Comparison of ENCODE assay signal across 8 cellular contexts in genomic region chr11:63866211-63866610, GRCh38. TPM values are rescaled to one million over a fixed set of nuclear protein-coding genes. Genes with fewer than 3 reads are reported as not detected.
DNase-seq lines count a peak whose midpoint lies in the region; ATAC-seq and TF ChIP-seq lines count a peak whose summit lies in the region.

No MANE protein-coding gene starts in this region.

- peaks cover 43% of the 10 kb centered on the region for H3K4me1 Mint-ChIP-seq in MCF 10A (ENCODE audit: insufficient read depth, unreplicated experiment)

- CTCF ChIA-PET in MCF 10A (lab: Yijun Ruan, JAX) = interaction anchor here (1.4 to 1.9 kb wide), 3 partner anchors 15 to 80 kb away, joined by 5 to 13 read pairs (median 7); no protein-coding TSS in a partner anchor

- intact Hi-C loops in MCF 10A (cut with micrococcal nuclease) = no loop called here

- H3K27me3 Mint-ChIP-seq in MCF 10A (ENCODE audit: insufficient read depth, unreplicated experiment) = no peaks in the 10 kb centered on the region

- POLR2A ChIA-PET in MCF 10A (lab: Yijun Ruan, JAX) = interaction anchor here (0.6 to 2.8 kb wide), 4 partner anchors 14 to 59 kb away, joined by 3 to 10 read pairs (median 4); no protein-coding TSS in a partner anchor

- ATAC-seq in GM18868 (IDR thresholded peaks at IDR 0.05; ENCODE audit: unreplicated experiment) (peak; percentile 81), HG03442 (IDR thresholded peaks at IDR 0.05; ENCODE audit: unreplicated experiment) (peak; percentile 74)

- no peak for TF ChIP-seq CTCF in MCF 10A (IDR thresholded peaks at IDR 0.05; ENCODE audit: unreplicated experiment)

- in situ Hi-C loops in G401 (cut with HindIII; ENCODE audit: low sequenced_read_pairs) = no loop called here

- DNase-seq in activated CD4-positive, CD25-positive, alpha-beta regulatory T cell (lab: John Stamatoyannopoulos, UW) = peak; percentile 30 to 45 (median 37)
- DNase-seq in MCF 10A (ENCODE audit: unreplicated experiment) = peak; percentile 83
- DNase-seq in stimulated activated CD4-positive, alpha-beta T cell treated with anti-CD3 and anti-CD28 coated beads, Interleukin-12 subunit alpha, Interleukin-12 subunit beta, amount 100 ng/mL, for 4 hours = peak; percentile 61
- DNase-seq in G401 (ENCODE audit: low spot score) = no peak
- DNase-seq in NCI-H1694 (lab: John Stamatoyannopoulos, UW) = no peak
- no peak for DNase-seq in iPS-NIHi7 (ENCODE audit: extremely low spot score)

- no peaks in the 10 kb centered on the region for H3K9me3 Mint-ChIP-seq in MCF 10A (ENCODE audit: unreplicated experiment)

- H3K27ac Mint-ChIP-seq in MCF 10A (ENCODE audit: low read depth, unreplicated experiment) = peak overlapping the region; percentile 13

- no peak overlapping the region for H3K4me3 Mint-ChIP-seq in MCF 10A (ENCODE audit: unreplicated experiment)

- peaks cover 23% of the 10 kb centered on the region for H3K36me3 Mint-ChIP-seq in MCF 10A (ENCODE audit: insufficient read depth, unreplicated experiment)

- no TSS peak for BruUV-seq in MCF 10A (replicated peaks; lab: Mats Ljungman, UMichigan)

RNA-seq across cellular contexts. Expression of gene MARK2, which starts 27.3 kb away (rescaled TPM):
- 36.9 and 39.8 TPM in 2 replicates for total RNA-seq in MCF 10A (2022)
- 21.0 and 22.5 TPM in 2 replicates for total RNA-seq in G401 (2014; rRNA removed; shearing (Covaris generic))

RNA-seq across cellular contexts. Expression of gene RCOR2, which starts 50.8 kb away (rescaled TPM):
- total RNA-seq in MCF 10A (2022) = 0.15 TPM in 1 of 2 replicates, not detected in the other
- 53.3 and 54.9 TPM in 2 replicates for total RNA-seq in G401 (2014; rRNA removed; shearing (Covaris generic))

RNA-seq across cellular contexts. Expression of gene SPINDOC, which starts 53.0 kb away (rescaled TPM):
- total RNA-seq in MCF 10A (2022) = 17.1 and 21.4 TPM in 2 replicates
- total RNA-seq in G401 (2014; rRNA removed; shearing (Covaris generic)) = 96.4 and 96.8 TPM in 2 replicates

Comparison
In these comparisons a context has a peak if more than half of its experiments do, and no peak if none do; other contexts are left out.
1. DNase-seq: peak in activated CD4-positive, CD25-positive, alpha-beta regulatory T cell (4 of 4), MCF 10A (single experiment) and stimulated activated CD4-positive, alpha-beta T cell treated with anti-CD3 and anti-CD28 coated beads, Interleukin-12 subunit alpha, Interleukin-12 subunit beta, amount 100 ng/mL, for 4 hours (single experiment); none in G401 (single experiment), NCI-H1694 (single experiment) and iPS-NIHi7 (single experiment).
2. RNA of gene RCOR2, which starts 50.8 kb away (total RNA-seq): 53.3 to 54.9 TPM in G401; 0.15 TPM in MCF 10A; every median in the first group is over 10 times any median in the second.